Comparison of ENCODE assay signal across 33 cellular contexts in genomic region chr4:63784822-63785221, GRCh38.
"Had no signal": no experiment of that assay in that cellular context is flagged by ENCODE, and none has a peak within 500 bp of the region (broad histone marks: within the 10 kb centered on the region; RNA-seq: fewer than 3 reads in every experiment).

No MANE protein-coding gene starts in this region.

- H3K4me1 ChIP-seq: adrenal gland, body of pancreas, breast epithelium had no signal

- H3K27ac ChIP-seq: adrenal gland, body of pancreas, brain microvascular endothelial cell, breast epithelium, VCaP had no signal

- ATAC-seq: activated CD8-positive, alpha-beta T cell treated with anti-CD3 and anti-CD28 coated beads for 36 hours; activated naive CD4-positive, alpha-beta T cell treated with anti-CD3 and anti-CD28 coated beads, Interleukin-2, amount 50 U/mL, for 72 hours; activated T-cell treated with anti-CD3 and anti-CD28 coated beads, Interleukin-2, amount 50 U/mL, for 4 hours; activated T-cell treated with anti-CD3 and anti-CD28 coated beads, Interleukin-2, amount 50 U/mL, for 72 hours; activated T-helper 17 cell treated with anti-CD3 and anti-CD28 coated beads, Interleukin-2, amount 50 U/mL, for 72 hours; body of pancreas had no signal

- FAIRE-seq: astrocyte, TTC549 had no signal

- DNase-seq: activated B cell treated with CpG ODN at 0.5 μM for 24 hours; activated CD4-positive, alpha-beta memory T cell treated with anti-CD3 and anti-CD28 coated beads for 36 hours; activated CD4-positive, alpha-beta T cell treated with anti-CD3 and anti-CD28 coated beads for 4 hours; activated CD4-positive, alpha-beta T cell treated with anti-CD3 and anti-CD28 coated beads, Interleukin-2, amount 10 ng/mL, durations not matched to agents 24 days and 14 days; activated CD4-positive, alpha-beta T cell treated with anti-CD3 and anti-CD28 coated beads, Interleukin-2, amount 50 U/mL, for 1 hour; activated CD4-positive, alpha-beta T cell treated with anti-CD3 and anti-CD28 coated beads, Interleukin-2, amount 50 U/mL, for 4 hours; activated CD4-positive, CD25-positive, alpha-beta regulatory T cell treated with anti-CD3 and anti-CD28 coated beads, Interleukin-2, amount 50 U/mL, for 72 hours; activated CD8-positive, alpha-beta memory T cell treated with anti-CD3 and anti-CD28 coated beads, Interleukin-2, amount 50 U/mL, for 4 hours; activated CD8-positive, alpha-beta T cell treated with anti-CD3 and anti-CD28 coated beads for 36 hours; activated effector memory CD4-positive, alpha-beta T cell treated with anti-CD3 and anti-CD28 coated beads, Interleukin-2, amount 50 U/mL, for 16 hours; activated gamma-delta T cell treated with Interleukin-2 at 50 U/mL for 16 hours; activated naive CD4-positive, alpha-beta T cell; activated naive CD4-positive, alpha-beta T cell treated with anti-CD3 and anti-CD28 coated beads for 36 hours; activated naive CD4-positive, alpha-beta T cell treated with anti-CD3 and anti-CD28 coated beads, Interleukin-2, amount 50 U/mL, for 16 hours; activated naive CD8-positive, alpha-beta T cell treated with anti-CD3 and anti-CD28 coated beads for 36 hours; activated T-cell treated with anti-CD3 and anti-CD28 coated beads for 4 hours; activated T-cell treated with anti-CD3 and anti-CD28 coated beads, Interleukin-2, amount 50 U/mL, for 1 hour; activated T-cell treated with anti-CD3 and anti-CD28 coated beads, Interleukin-2, amount 50 U/mL, for 4 hours; activated T-cell treated with anti-CD3 and anti-CD28 coated beads, Interleukin-2, amount 50 U/mL, for 72 hours; adrenal gland; amniotic stem cell; aorta; body of pancreas; brain microvascular endothelial cell; central memory CD4-positive, alpha-beta T cell; T-helper 2 cell; T-helper 9 cell had no signal

- H3K27me3 ChIP-seq: adrenal gland, body of pancreas, brain microvascular endothelial cell, breast epithelium had no signal

- H3K36me3 ChIP-seq: brain microvascular endothelial cell, breast epithelium had no signal

- H3K4me3 ChIP-seq: adrenal gland, body of pancreas, breast epithelium had no signal

- H3K9me3 ChIP-seq: adrenal gland, body of pancreas, breast epithelium had no signal
